In genomic region chr6:39653631-39654030, GRCh38 we compare ENCODE assay signal across 19 cellular contexts.
"Had no signal": no experiment of that assay in that cellular context is flagged by ENCODE, and none has a peak within 500 bp of the region (broad histone marks: within the 10 kb centered on the region; RNA-seq: fewer than 3 reads in every experiment).

No MANE protein-coding gene starts in this region.

- H3K36me3 Mint-ChIP-seq: naive thymus-derived CD8-positive, alpha-beta T cell had no signal

- ATAC-seq: gastrocnemius medialis; heart right ventricle; left lung; naive thymus-derived CD8-positive, alpha-beta T cell; right lobe of liver had no signal

- H3K9me3 Mint-ChIP-seq: activated CD4-positive, alpha-beta memory T cell treated with anti-CD3 and anti-CD28 coated beads, Interleukin-2, amount 10 ng/mL, durations not matched to agents 7 days and 5 days; activated T-cell treated with anti-CD3 and anti-CD28 coated beads, Interleukin-2, amount 50 U/mL, for 24 hours; naive thymus-derived CD8-positive, alpha-beta T cell had no signal

- H3K27me3 ChIP-seq: gastrocnemius medialis, heart right ventricle, left lung, right lobe of liver, tibial nerve, vagina had no signal

- H3K36me3 ChIP-seq: gastrocnemius medialis, heart right ventricle, left lung, right lobe of liver, tibial nerve, vagina had no signal

- H3K27me3 Mint-ChIP-seq: progenitor cell of endocrine pancreas had no signal

- H3K27ac Mint-ChIP-seq: activated CD4-positive, alpha-beta memory T cell treated with anti-CD3 and anti-CD28 coated beads, Interleukin-2, amount 10 ng/mL, durations not matched to agents 7 days and 5 days; activated T-cell treated with anti-CD3 and anti-CD28 coated beads, Interleukin-2, amount 50 U/mL, for 24 hours; naive thymus-derived CD8-positive, alpha-beta T cell; progenitor cell of endocrine pancreas had no signal

- H3K4me1 Mint-ChIP-seq: activated CD4-positive, alpha-beta memory T cell treated with anti-CD3 and anti-CD28 coated beads, Interleukin-2, amount 10 ng/mL, durations not matched to agents 7 days and 5 days; naive thymus-derived CD8-positive, alpha-beta T cell had no signal

- DNase-seq: activated CD4-positive, alpha-beta memory T cell treated with anti-CD3 and anti-CD28 coated beads, Interleukin-2, amount 10 ng/mL, durations not matched to agents 7 days and 5 days; activated CD4-positive, alpha-beta T cell treated with anti-CD3 and anti-CD28 coated beads for 4 hours; activated naive CD4-positive, alpha-beta T cell treated with anti-CD3 and anti-CD28 coated beads, Interleukin-2, amount 50 U/mL, for 16 hours; activated T-cell treated with anti-CD3 and anti-CD28 coated beads, Interleukin-2, amount 50 U/mL, for 24 hours; central memory CD4-positive, alpha-beta T cell; effector memory CD4-positive, alpha-beta T cell; gastrocnemius medialis; heart right ventricle; islet precursor cell; left lung; mammary epithelial cell; naive thymus-derived CD8-positive, alpha-beta T cell; right lobe of liver; T-helper 2 cell had no signal

- H3K9me3 ChIP-seq: gastrocnemius medialis, heart right ventricle, left lung, right lobe of liver, tibial nerve, vagina had no signal

- H3K4me3 Mint-ChIP-seq: activated CD4-positive, alpha-beta memory T cell treated with anti-CD3 and anti-CD28 coated beads, Interleukin-2, amount 10 ng/mL, durations not matched to agents 7 days and 5 days; activated T-cell treated with anti-CD3 and anti-CD28 coated beads, Interleukin-2, amount 50 U/mL, for 24 hours; naive thymus-derived CD8-positive, alpha-beta T cell had no signal

- H3K27ac ChIP-seq: coronary artery, epithelial cell of prostate, gastrocnemius medialis, heart right ventricle, left lung, right lobe of liver, vagina had no signal

- H3K4me1 ChIP-seq: gastrocnemius medialis, heart right ventricle, left lung, tibial nerve, vagina had no signal

- H3K4me3 ChIP-seq: coronary artery, gastrocnemius medialis, heart right ventricle, left lung, right lobe of liver, tibial nerve, vagina had no signal
